In genomic region chr17:65638221-65638940, GRCh38 we compare ENCODE assay signal across 16 cellular contexts.
DNase-seq lines count a peak whose midpoint lies in the region; ATAC-seq and TF ChIP-seq lines count a peak whose summit lies in the region.
"Had no signal": no experiment of that assay in that cellular context is flagged by ENCODE, and none has a peak within 500 bp of the region (broad histone marks: within the 10 kb centered on the region; RNA-seq: fewer than 3 reads in every experiment).

No MANE protein-coding gene starts in this region.

- peak overlapping the region; percentile 18 for H3K27ac Mint-ChIP-seq in activated naive CD4-positive, alpha-beta T cell treated with anti-CD3 and anti-CD28 coated beads, Interleukin-2, amount 50 U/mL, for 24 hours
- no peak overlapping the region for H3K27ac Mint-ChIP-seq in T-helper 2 cell treated with Interferon-gamma antibody and Interleukin-4, amounts not matched to agents 5 μg/mL and 100 μg/mL, for 36 hours
- H3K27ac Mint-ChIP-seq: memory B cell had no signal

- H3K9me3 Mint-ChIP-seq in activated naive CD4-positive, alpha-beta T cell treated with anti-CD3 and anti-CD28 coated beads, Interleukin-2, amount 50 U/mL, for 24 hours, result no peaks in the 10 kb centered on the region
- H3K9me3 Mint-ChIP-seq in T-helper 2 cell treated with Interferon-gamma antibody and Interleukin-4, amounts not matched to agents 5 μg/mL and 100 μg/mL, for 36 hours, result peaks cover 23% of the 10 kb centered on the region

- H3K27me3 Mint-ChIP-seq in activated naive CD4-positive, alpha-beta T cell treated with anti-CD3 and anti-CD28 coated beads, Interleukin-2, amount 50 U/mL, for 24 hours, result no peaks in the 10 kb centered on the region
- no peaks in the 10 kb centered on the region for H3K27me3 Mint-ChIP-seq in T-helper 2 cell treated with Interferon-gamma antibody and Interleukin-4, amounts not matched to agents 5 μg/mL and 100 μg/mL, for 36 hours (ENCODE audit: low read depth)
- H3K27me3 Mint-ChIP-seq: IgD-negative memory B cell, memory B cell had no signal

- TF ChIP-seq CTCF in hepatocyte (IDR thresholded peaks at IDR 0.05; ENCODE audit: poor library complexity) (no peak), BE2C (IDR thresholded peaks at IDR 0.05; ENCODE audit: low read depth, low read length) (no peak)

- H3K36me3 Mint-ChIP-seq in activated naive CD4-positive, alpha-beta T cell treated with anti-CD3 and anti-CD28 coated beads, Interleukin-2, amount 50 U/mL, for 24 hours, result no peaks in the 10 kb centered on the region
- no peaks in the 10 kb centered on the region for H3K36me3 Mint-ChIP-seq in T-helper 2 cell treated with Interferon-gamma antibody and Interleukin-4, amounts not matched to agents 5 μg/mL and 100 μg/mL, for 36 hours (ENCODE audit: low read depth)
- H3K36me3 Mint-ChIP-seq: memory B cell had no signal

- H3K36me3 ChIP-seq in SJCRH30 (peaks cover 10% of the 10 kb centered on the region), hepatocyte (replicated peaks; ENCODE audit: insufficient read depth, low read depth) (no peaks in the 10 kb centered on the region), BE2C (no peaks in the 10 kb centered on the region)
- H3K36me3 ChIP-seq: adrenal gland had no signal

- WGBS in hepatocyte (ENCODE audit: low lambda C conversion rate, missing lambda C conversion rate), result 56% methylated on average over 9 of the region's 9 CpGs

- H3K27ac ChIP-seq in SJCRH30 (no peak overlapping the region), hepatocyte (peak overlapping the region; percentile 41), temporal lobe (ENCODE audit: low read depth, low read length) (peak overlapping the region; percentile 40)
- H3K27ac ChIP-seq: adrenal gland, heart right ventricle had no signal

- H3K4me1 Mint-ChIP-seq in activated naive CD4-positive, alpha-beta T cell treated with anti-CD3 and anti-CD28 coated beads, Interleukin-2, amount 50 U/mL, for 24 hours, result peaks cover 3% of the 10 kb centered on the region
- no peaks in the 10 kb centered on the region for H3K4me1 Mint-ChIP-seq in T-helper 2 cell treated with Interferon-gamma antibody and Interleukin-4, amounts not matched to agents 5 μg/mL and 100 μg/mL, for 36 hours (ENCODE audit: low read depth)
- H3K4me1 Mint-ChIP-seq: IgD-negative memory B cell, memory B cell had no signal

- peak overlapping the region; percentile 22 for H3K4me2 ChIP-seq in hepatocyte

- no peaks in the 10 kb centered on the region for H3K27me3 ChIP-seq in SJCRH30
- no peaks in the 10 kb centered on the region for H3K27me3 ChIP-seq in hepatocyte
- no peaks in the 10 kb centered on the region for H3K27me3 ChIP-seq in BE2C
- H3K27me3 ChIP-seq: adrenal gland, heart right ventricle had no signal

- H2AFZ ChIP-seq in hepatocyte, result no peak overlapping the region

- H3K4me3 ChIP-seq in SJCRH30 (no peak overlapping the region), hepatocyte (no peak overlapping the region), BE2C (ENCODE audit: low read depth, low read length) (no peak overlapping the region)
- H3K4me3 ChIP-seq: adrenal gland, heart right ventricle had no signal

- H3K4me1 ChIP-seq in SJCRH30, result peaks cover 10% of the 10 kb centered on the region
- peaks cover 9% of the 10 kb centered on the region for H3K4me1 ChIP-seq in hepatocyte (ENCODE audit: insufficient read depth)
- no peaks in the 10 kb centered on the region for H3K4me1 ChIP-seq in BE2C
- H3K4me1 ChIP-seq: adrenal gland had no signal

- H3K9me3 ChIP-seq in SJCRH30 (replicated peaks) (no peaks in the 10 kb centered on the region), hepatocyte (ENCODE audit: low read depth) (no peaks in the 10 kb centered on the region), BE2C (no peaks in the 10 kb centered on the region; the same call in 1 of the 2 replicates)
- H3K9me3 ChIP-seq: adrenal gland had no signal

- H3K4me3 Mint-ChIP-seq in activated naive CD4-positive, alpha-beta T cell treated with anti-CD3 and anti-CD28 coated beads, Interleukin-2, amount 50 U/mL, for 24 hours, result no peak overlapping the region
- H3K4me3 Mint-ChIP-seq in T-helper 2 cell treated with Interferon-gamma antibody and Interleukin-4, amounts not matched to agents 5 μg/mL and 100 μg/mL, for 36 hours, result no peak overlapping the region
- H3K4me3 Mint-ChIP-seq: IgD-negative memory B cell, memory B cell had no signal

- ATAC-seq in GM21515 (IDR thresholded peaks at IDR 0.05; ENCODE audit: unreplicated experiment), result no peak

- no peaks in the 10 kb centered on the region for H4K20me1 ChIP-seq in hepatocyte (ENCODE audit: insufficient read depth, poor library complexity, severe bottlenecking)

- no peaks in the 10 kb centered on the region for H3K9me2 ChIP-seq in hepatocyte (replicated peaks; ENCODE audit: insufficient read depth)

- no peak for DNase-seq in activated naive CD4-positive, alpha-beta T cell treated with Interleukin-2 at 50 U/mL for 16 hours
- DNase-seq in SJCRH30, result peak; percentile 33 to 40
- peak; percentile 51 for DNase-seq in hepatocyte (ENCODE audit: low spot score)
- no peak for DNase-seq in T-helper 2 cell treated with Interferon-gamma antibody and Interleukin-4, amounts not matched to agents 5 μg/mL and 100 μg/mL, for 36 hours (ENCODE audit: low spot score)
- no peak for DNase-seq in BE2C
- DNase-seq: ACHN; adrenal gland; heart right ventricle; NCI-H446 treated with DMSO at 0.1 percent for 48 hours; SIG-M5; stimulated activated CD4-positive, alpha-beta T cell treated with anti-CD3 and anti-CD28 coated beads, Interleukin-1b, Interleukin-23, amount 100 ng/mL, for 48 hours had no signal

- H3K79me2 ChIP-seq in hepatocyte, result no peaks in the 10 kb centered on the region

Comparison
In these comparisons a context has a peak if more than half of its experiments do, and no peak if none do; other contexts are left out.
1. DNase-seq: peak in SJCRH30 (2 of 2) and hepatocyte (single experiment); none in activated naive CD4-positive, alpha-beta T cell treated with Interleukin-2 at 50 U/mL for 16 hours (single experiment), T-helper 2 cell treated with Interferon-gamma antibody and Interleukin-4, amounts not matched to agents 5 μg/mL and 100 μg/mL, for 36 hours (single experiment) and BE2C (single experiment).